ENCODE assay signal across 8 cellular contexts in the genomic region with DNA sequence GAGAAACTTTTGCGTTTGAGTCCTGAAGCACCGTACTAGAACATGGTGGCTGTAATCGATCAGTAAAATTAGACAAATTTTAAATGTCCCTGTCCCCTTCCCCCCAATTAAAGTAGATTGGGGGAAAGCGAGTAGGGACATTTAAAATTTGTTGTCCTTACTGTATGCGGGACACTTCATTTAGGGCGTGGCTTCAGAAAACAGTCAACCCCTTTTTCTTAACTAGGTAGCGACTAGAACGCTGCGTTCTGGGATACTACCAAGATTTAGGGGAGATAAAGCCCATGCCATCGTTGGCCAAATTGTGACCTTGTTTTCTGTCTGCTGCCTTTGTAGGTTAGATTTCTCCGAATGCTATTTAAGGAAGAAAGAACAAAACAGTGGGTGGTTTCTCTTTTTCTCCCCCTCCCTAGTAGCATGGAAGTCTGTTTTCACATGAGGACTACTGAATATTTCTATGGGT. TPM values are rescaled to one million over a fixed set of nuclear protein-coding genes. Genes with fewer than 3 reads are reported as not detected.
A peak's percentile ranks its signal among the peaks of the same experiment; 100 is the strongest.
DNase-seq lines count a peak whose midpoint lies in the region; ATAC-seq, FAIRE-seq and TF ChIP-seq lines count a peak whose summit lies in the region.

No MANE protein-coding gene starts in this region.

- H3K27ac ChIP-seq in BLaER1 (peak overlapping the region; percentile 94), HL-60 (replicated peaks) (peak overlapping the region; percentile 83), keratinocyte (ENCODE audit: control insufficient read depth, insufficient read depth, low read length) (peak overlapping the region; percentile 90), upper lobe of left lung (peak overlapping the region in 2 of 4 donors; percentile 10 to 99)

- no peaks in the 10 kb centered on the region for H3K27me3 Mint-ChIP-seq in activated T-helper 17 cell treated with anti-CD3 and anti-CD28 coated beads, Interleukin-2, amount 50 U/mL, for 72 hours

- no peaks in the 10 kb centered on the region for H3K27me3 ChIP-seq in BLaER1
- no peaks in the 10 kb centered on the region for H3K27me3 ChIP-seq in HL-60 (ENCODE audit: insufficient read depth, poor library complexity, severe bottlenecking)
- no peaks in the 10 kb centered on the region for H3K27me3 ChIP-seq in keratinocyte (ENCODE audit: control insufficient read depth, extremely low read depth, insufficient read depth, low read length)
- H3K27me3 ChIP-seq in upper lobe of left lung, result no peaks in the 10 kb centered on the region

- DNase-seq in HL-60 (ENCODE audit: low read depth in 1 of 2, low spot score in 1 of 2) (no peak), keratinocyte (ENCODE audit: low read depth, low spot score) (no peak), upper lobe of left lung (no peak), GM03348 (ENCODE audit: low spot score) (no peak), NCI-H2107 treated with DMSO at 0.1 percent for 48 hours (lab: John Stamatoyannopoulos, UW; ENCODE audit: unreplicated experiment) (no peak)

- no peak for ATAC-seq in activated T-helper 17 cell treated with anti-CD3 and anti-CD28 coated beads, Interleukin-2, amount 50 U/mL, for 72 hours (replicated peaks)
- no peak for ATAC-seq in upper lobe of left lung (ENCODE audit: low FRiP score in 2 of 2)
- no peak for ATAC-seq in HG03159 (IDR thresholded peaks at IDR 0.05; ENCODE audit: unreplicated experiment)

- no peak for TF ChIP-seq POLR2A in upper lobe of left lung (IDR thresholded peaks at IDR 0.05)

- 1 to 2% methylated on average over 11 of the region's 11 CpGs for WGBS in upper lobe of left lung, 2 donors

- peaks cover 66% of the 10 kb centered on the region for H3K36me3 Mint-ChIP-seq in activated T-helper 17 cell treated with anti-CD3 and anti-CD28 coated beads, Interleukin-2, amount 50 U/mL, for 72 hours (ENCODE audit: low read depth)

- H3K9ac ChIP-seq in BLaER1 (peak overlapping the region; percentile 98), keratinocyte (ENCODE audit: control insufficient read depth, extremely low read depth, insufficient read depth, low read length) (peak overlapping the region; percentile 94)

- H3K79me2 ChIP-seq in keratinocyte (ENCODE audit: control insufficient read depth, insufficient read depth, low read length), result peaks cover 59% of the 10 kb centered on the region

- H2AFZ ChIP-seq in keratinocyte (ENCODE audit: control insufficient read depth, low read length), result peak overlapping the region; percentile 49

- peaks cover 29% of the 10 kb centered on the region for H3K36me3 ChIP-seq in BLaER1
- H3K36me3 ChIP-seq in keratinocyte (ENCODE audit: control insufficient read depth in 2 of 2, extremely low read depth in 1 of 2, insufficient read depth in 2 of 2, low read length in 2 of 2), result peaks cover 0 to 15% of the 10 kb centered on the region in 2 experiments
- H3K36me3 ChIP-seq in upper lobe of left lung, result peaks cover 0 to 2% (median 0%) of the 10 kb centered on the region in 4 donors

- H3K4me2 ChIP-seq in BLaER1 (peak overlapping the region; percentile 97), keratinocyte (ENCODE audit: control insufficient read depth, extremely low read depth, insufficient read depth, low read depth, low read length) (peak overlapping the region; percentile 86)

- TF ChIP-seq EP300 in upper lobe of left lung (IDR thresholded peaks at IDR 0.05), result no peak

- no peaks in the 10 kb centered on the region for H3K9me1 ChIP-seq in keratinocyte (ENCODE audit: control insufficient read depth, extremely low read depth, insufficient read depth, low read length)

- no peak for TF ChIP-seq CTCF in HL-60 (IDR thresholded peaks at IDR 0.05; ENCODE audit: insufficient read depth, low read length)
- TF ChIP-seq CTCF in keratinocyte (optimal IDR thresholded peaks at IDR 0.05 in 1 of 3, IDR thresholded peaks at IDR 0.05 in 1 of 3, conservative IDR thresholded peaks at IDR 0.05 in 1 of 3; ENCODE audit: extremely low read depth in 1 of 3, insufficient read depth in 2 of 3, low read length in 3 of 3), result no peak
- no peak for TF ChIP-seq CTCF in upper lobe of left lung (IDR thresholded peaks at IDR 0.05)

- H3K4me1 Mint-ChIP-seq in activated T-helper 17 cell treated with anti-CD3 and anti-CD28 coated beads, Interleukin-2, amount 50 U/mL, for 72 hours, result peaks cover 19% of the 10 kb centered on the region

- H3K9me3 ChIP-seq in BLaER1 (no peaks in the 10 kb centered on the region), keratinocyte (ENCODE audit: control insufficient read depth, low read depth, low read length) (no peaks in the 10 kb centered on the region), upper lobe of left lung (no peaks in the 10 kb centered on the region)

- H4K20me1 ChIP-seq in BLaER1, result peaks cover 41% of the 10 kb centered on the region
- peaks cover 10% of the 10 kb centered on the region for H4K20me1 ChIP-seq in keratinocyte (ENCODE audit: control insufficient read depth, extremely low read depth, insufficient read depth, low read length)

- FAIRE-seq in keratinocyte (lab: Jason Lieb, UNC), result no peak

- H3K4me3 Mint-ChIP-seq in activated T-helper 17 cell treated with anti-CD3 and anti-CD28 coated beads, Interleukin-2, amount 50 U/mL, for 72 hours, result peak overlapping the region; percentile 89

- H3K4me1 ChIP-seq in BLaER1, result peaks cover 41% of the 10 kb centered on the region
- peaks cover 26% of the 10 kb centered on the region for H3K4me1 ChIP-seq in keratinocyte (ENCODE audit: control insufficient read depth, extremely low read depth, insufficient read depth, low read length)
- peaks cover 17 to 50% (median 25%) of the 10 kb centered on the region in 4 donors for H3K4me1 ChIP-seq in upper lobe of left lung

- H3K4me3 ChIP-seq in BLaER1, result peak overlapping the region; percentile 93
- peak overlapping the region; percentile 90 for H3K4me3 ChIP-seq in HL-60 (replicated peaks; ENCODE audit: insufficient read depth, low read length)
- H3K4me3 ChIP-seq in keratinocyte (ENCODE audit: control insufficient read depth in 2 of 3, extremely low read depth in 1 of 3, insufficient read depth in 2 of 3, low read depth in 1 of 3, low read length in 3 of 3), result peak overlapping the region; percentile 87 to 98 (median 90)
- peak overlapping the region; percentile 65 to 94 (median 86) for H3K4me3 ChIP-seq in upper lobe of left lung

- H3K27ac Mint-ChIP-seq in activated T-helper 17 cell treated with anti-CD3 and anti-CD28 coated beads, Interleukin-2, amount 50 U/mL, for 72 hours, result peak overlapping the region; percentile 68

- dilution Hi-C loops in keratinocyte (cut with MboI; ENCODE audit: extremely low pct_ligation_motif_present, low sequenced_read_pairs), result no loop called here

- no peaks in the 10 kb centered on the region for H3K9me3 Mint-ChIP-seq in activated T-helper 17 cell treated with anti-CD3 and anti-CD28 coated beads, Interleukin-2, amount 50 U/mL, for 72 hours

RNA-seq across cellular contexts. Expression of a gene that starts 1.2 kb away (rescaled TPM):
- total RNA-seq in activated T-helper 17 cell treated with anti-CD3 and anti-CD28 coated beads, Interleukin-2, amount 50 U/mL, for 72 hours, result 100 to 1,000 TPM; 179 to 230 TPM
- 130 to 291 TPM (median 224 TPM) in 3 replicates for polyA plus RNA-seq in keratinocyte
- polyA plus RNA-seq in keratinocyte (2011; ENCODE audit: low read depth), result 30.2 TPM
- polyA plus RNA-seq in keratinocyte (2011; cell fraction: cytosol; rRNA removed), result 200 and 230 TPM in 2 replicates
- polyA plus RNA-seq in keratinocyte (2011; cell fraction: nucleus; rRNA removed), result 90.4 and 118 TPM in 2 replicates
- polyA plus RNA-seq in keratinocyte (2012; ENCODE audit: low replicate concordance), result 75.7 and 143 TPM in 2 replicates
- 30.3 to 117 TPM (median 88.1 TPM) in 3 replicates for polyA minus RNA-seq in keratinocyte
- 83.3 TPM for polyA minus RNA-seq in keratinocyte (2011; cell fraction: cytosol; rRNA and poly(A)+ RNA removed)
- polyA minus RNA-seq in keratinocyte (2011; cell fraction: nucleus; rRNA and poly(A)+ RNA removed), result 9.1 and 12.6 TPM in 2 replicates
- 100 to 1,000 TPM in 1 of 6 donors, 10 to 100 TPM in 5; 13.0 to 107 (median 22.7) TPM for total RNA-seq in upper lobe of left lung

RNA-seq across cellular contexts. Expression of a gene that starts 6.1 kb away (rescaled TPM):
- 10 to 100 TPM; 33.1 to 40.1 TPM for total RNA-seq in activated T-helper 17 cell treated with anti-CD3 and anti-CD28 coated beads, Interleukin-2, amount 50 U/mL, for 72 hours
- polyA plus RNA-seq in keratinocyte, result 18.3 to 24.3 TPM (median 20.1 TPM) in 3 replicates
- polyA plus RNA-seq in keratinocyte (2011; ENCODE audit: low read depth), result 4.9 TPM
- 11.6 and 20.6 TPM in 2 replicates for polyA plus RNA-seq in keratinocyte (2011; cell fraction: cytosol; rRNA removed)
- polyA plus RNA-seq in keratinocyte (2011; cell fraction: nucleus; rRNA removed), result 44.7 and 46.9 TPM in 2 replicates
- polyA plus RNA-seq in keratinocyte (2012; ENCODE audit: low replicate concordance), result 13.2 and 14.2 TPM in 2 replicates
- 6.2 to 20.4 TPM (median 14.9 TPM) in 3 replicates for polyA minus RNA-seq in keratinocyte
- 7.7 TPM for polyA minus RNA-seq in keratinocyte (2011; cell fraction: cytosol; rRNA and poly(A)+ RNA removed)
- 19.1 and 33.5 TPM in 2 replicates for polyA minus RNA-seq in keratinocyte (2011; cell fraction: nucleus; rRNA and poly(A)+ RNA removed)
- 100 to 1,000 TPM in 2 of 6 donors, 10 to 100 TPM in 4; 42.0 to 113 (median 60.0) TPM for total RNA-seq in upper lobe of left lung
